11 cellular contexts compared by ENCODE assay signal in the genomic region with DNA sequence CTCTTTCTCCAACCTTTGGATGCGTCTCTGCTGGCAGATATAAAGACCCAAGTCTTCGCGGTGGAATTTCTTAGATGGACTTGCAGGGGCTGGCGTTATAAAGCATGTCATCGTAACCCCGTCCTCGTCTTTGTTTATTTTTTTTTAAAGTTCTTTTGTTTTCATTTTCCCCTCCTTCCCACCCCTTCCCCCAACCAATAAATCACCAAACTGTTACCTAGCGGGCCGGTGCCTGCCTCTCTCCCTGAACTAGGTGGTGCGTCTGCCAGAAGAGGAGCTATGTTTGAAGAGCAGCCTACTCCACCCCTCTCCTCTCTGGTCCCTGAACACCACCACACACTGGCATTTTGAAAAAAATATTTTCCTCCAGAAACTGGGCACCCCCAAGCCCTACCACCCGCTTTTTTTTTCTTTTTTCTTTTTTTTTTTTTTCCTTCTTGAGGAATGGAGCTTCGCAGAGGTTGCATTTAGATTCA. TPM values are rescaled to one million over a fixed set of nuclear protein-coding genes. Genes with fewer than 3 reads are reported as not detected.
A peak's percentile ranks its signal among the peaks of the same experiment; 100 is the strongest.
DNase-seq lines count a peak whose midpoint lies in the region; ATAC-seq and TF ChIP-seq lines count a peak whose summit lies in the region.
"Had no signal": no experiment of that assay in that cellular context is flagged by ENCODE, and none has a peak within 500 bp of the region (broad histone marks: within the 10 kb centered on the region; RNA-seq: fewer than 3 reads in every experiment).

A gene (plus strand): TSS at position 434 of the 476 bp plus-strand sequence. CDS start 228 bp downstream, outside the sequence.

- no peaks in the 10 kb centered on the region for H3K9me3 Mint-ChIP-seq in activated CD8-positive, alpha-beta T cell treated with anti-CD3 and anti-CD28 coated beads, Interleukin-2, amount 10 ng/mL, durations not matched to agents 7 days and 5 days (ENCODE audit: insufficient read depth)
- H3K9me3 Mint-ChIP-seq in stimulated activated effector memory CD8-positive, alpha-beta T cell treated with anti-CD3 and anti-CD28 coated beads, Interleukin-12 subunit alpha, Interleukin-12 subunit beta, amount 100 ng/mL, for 72 hours, result no peaks in the 10 kb centered on the region
- H3K9me3 Mint-ChIP-seq in natural killer cell, result no peaks in the 10 kb centered on the region
- H3K9me3 Mint-ChIP-seq: activated naive CD4-positive, alpha-beta T cell treated with anti-CD3 and anti-CD28 coated beads, Interleukin-2, amount 50 U/mL, for 72 hours had no signal

- CTCF ChIA-PET in activated CD8-positive, alpha-beta T cell treated with anti-CD3 and anti-CD28 coated beads, Interleukin-2, amount 10 ng/mL, durations not matched to agents 7 days and 5 days (lab: Charles Lee), result interaction anchor here (1.3 kb wide), 1 partner anchor 454 kb away, joined by 6 read pairs; no protein-coding TSS in a partner anchor

- H3K27ac Mint-ChIP-seq in activated CD8-positive, alpha-beta T cell treated with anti-CD3 and anti-CD28 coated beads, Interleukin-2, amount 10 ng/mL, durations not matched to agents 7 days and 5 days, result no peak within 1 kb of the TSS
- no peak within 1 kb of the TSS for H3K27ac Mint-ChIP-seq in stimulated activated effector memory CD8-positive, alpha-beta T cell treated with anti-CD3 and anti-CD28 coated beads, Interleukin-12 subunit alpha, Interleukin-12 subunit beta, amount 100 ng/mL, for 72 hours
- H3K27ac Mint-ChIP-seq in natural killer cell, result no peak within 1 kb of the TSS
- H3K27ac Mint-ChIP-seq: activated naive CD4-positive, alpha-beta T cell treated with anti-CD3 and anti-CD28 coated beads, Interleukin-2, amount 50 U/mL, for 72 hours had no signal

- H3K27me3 Mint-ChIP-seq in activated CD8-positive, alpha-beta T cell treated with anti-CD3 and anti-CD28 coated beads, Interleukin-2, amount 10 ng/mL, durations not matched to agents 7 days and 5 days (ENCODE audit: low read depth), result peaks cover 78% of the 10 kb centered on the region
- peaks cover 53 to 60% of the 10 kb centered on the region in 2 donors for H3K27me3 Mint-ChIP-seq in natural killer cell (ENCODE audit: low read depth in 2 of 2)

- intact Hi-C loops in upper lobe of right lung (cut with DNase I) (no loop called here), natural killer cell (cut with micrococcal nuclease) (no loop called here)

- no peak for ATAC-seq in activated CD8-positive, alpha-beta T cell treated with anti-CD3 and anti-CD28 coated beads, Interleukin-2, amount 10 ng/mL, durations not matched to agents 7 days and 5 days
- ATAC-seq in stimulated activated effector memory CD8-positive, alpha-beta T cell treated with anti-CD3 and anti-CD28 coated beads, Interleukin-12 subunit alpha, Interleukin-12 subunit beta, amount 100 ng/mL, for 72 hours, result no peak
- no peak for ATAC-seq in HG03432 (IDR thresholded peaks at IDR 0.05; ENCODE audit: unreplicated experiment)
- ATAC-seq in upper lobe of right lung, result no peak
- no peak for ATAC-seq in natural killer cell

- no peak within 1 kb of the TSS for H3K27ac ChIP-seq in upper lobe of right lung
- H3K27ac ChIP-seq: 22Rv1, SJSA1 had no signal

- peaks cover 78% of the 10 kb centered on the region for H3K27me3 ChIP-seq in iPS-15b (ENCODE audit: control insufficient read depth, insufficient read depth, low read length)
- H3K27me3 ChIP-seq in upper lobe of right lung, result peaks cover 68% of the 10 kb centered on the region

- H3K36me3 ChIP-seq in iPS-15b (ENCODE audit: control insufficient read depth, insufficient read depth, low read length) (no peaks in the 10 kb centered on the region), upper lobe of right lung (no peaks in the 10 kb centered on the region)
- H3K36me3 ChIP-seq: SJSA1 had no signal

- H3K4me1 ChIP-seq in iPS-15b (ENCODE audit: control insufficient read depth, insufficient read depth, low read length) (peaks cover 2% of the 10 kb centered on the region), upper lobe of right lung (peaks cover 12% of the 10 kb centered on the region)
- H3K4me1 ChIP-seq: SJSA1 had no signal

- H3K9me3 ChIP-seq in iPS-15b (ENCODE audit: control insufficient read depth, insufficient read depth, low read length), result no peaks in the 10 kb centered on the region
- no peaks in the 10 kb centered on the region for H3K9me3 ChIP-seq in upper lobe of right lung
- H3K9me3 ChIP-seq: SJSA1 had no signal

- TF ChIP-seq CTCF in upper lobe of right lung (IDR thresholded peaks at IDR 0.05), result no peak
- TF ChIP-seq CTCF in natural killer cell (IDR thresholded peaks at IDR 0.05), result no peak

- peaks cover 9% of the 10 kb centered on the region for H3K4me1 Mint-ChIP-seq in activated CD8-positive, alpha-beta T cell treated with anti-CD3 and anti-CD28 coated beads, Interleukin-2, amount 10 ng/mL, durations not matched to agents 7 days and 5 days (ENCODE audit: low read depth)
- H3K4me1 Mint-ChIP-seq in stimulated activated effector memory CD8-positive, alpha-beta T cell treated with anti-CD3 and anti-CD28 coated beads, Interleukin-12 subunit alpha, Interleukin-12 subunit beta, amount 100 ng/mL, for 72 hours, result peaks cover 14% of the 10 kb centered on the region
- H3K4me1 Mint-ChIP-seq in natural killer cell, result no peaks in the 10 kb centered on the region

- peak; percentile 17 for DNase-seq in NCI-H1092 treated with DMSO at 0.1 percent for 48 hours (lab: John Stamatoyannopoulos, UW)
- no peak for DNase-seq in NCI-H1092 (lab: John Stamatoyannopoulos, UW)
- DNase-seq in activated CD8-positive, alpha-beta T cell treated with anti-CD3 and anti-CD28 coated beads, Interleukin-2, amount 10 ng/mL, durations not matched to agents 7 days and 5 days, result no peak
- DNase-seq in stimulated activated effector memory CD8-positive, alpha-beta T cell treated with anti-CD3 and anti-CD28 coated beads, Interleukin-12 subunit alpha, Interleukin-12 subunit beta, amount 100 ng/mL, for 72 hours (ENCODE audit: low spot score in 2 of 2), result no peak
- no peak for DNase-seq in upper lobe of right lung
- DNase-seq in natural killer cell, result no peak

- peak within 1 kb of the TSS; percentile 54 for H3K4me3 ChIP-seq in iPS-15b (ENCODE audit: low read depth, low read length)
- H3K4me3 ChIP-seq in upper lobe of right lung, result no peak within 1 kb of the TSS
- H3K4me3 ChIP-seq: SJSA1 had no signal

- POLR2A ChIA-PET in activated CD8-positive, alpha-beta T cell treated with anti-CD3 and anti-CD28 coated beads, Interleukin-2, amount 10 ng/mL, durations not matched to agents 7 days and 5 days (lab: Charles Lee), result no interaction called here

- peaks cover 3% of the 10 kb centered on the region for H3K36me3 Mint-ChIP-seq in activated CD8-positive, alpha-beta T cell treated with anti-CD3 and anti-CD28 coated beads, Interleukin-2, amount 10 ng/mL, durations not matched to agents 7 days and 5 days (ENCODE audit: low read depth)
- no peaks in the 10 kb centered on the region for H3K36me3 Mint-ChIP-seq in stimulated activated effector memory CD8-positive, alpha-beta T cell treated with anti-CD3 and anti-CD28 coated beads, Interleukin-12 subunit alpha, Interleukin-12 subunit beta, amount 100 ng/mL, for 72 hours
- H3K36me3 Mint-ChIP-seq in natural killer cell, result no peaks in the 10 kb centered on the region

- peak within 1 kb of the TSS; percentile 54 for H3K9ac ChIP-seq in iPS-15b (ENCODE audit: low read depth, low read length)

- H3K4me3 Mint-ChIP-seq in activated CD8-positive, alpha-beta T cell treated with anti-CD3 and anti-CD28 coated beads, Interleukin-2, amount 10 ng/mL, durations not matched to agents 7 days and 5 days, result peak within 1 kb of the TSS; percentile 44
- H3K4me3 Mint-ChIP-seq in stimulated activated effector memory CD8-positive, alpha-beta T cell treated with anti-CD3 and anti-CD28 coated beads, Interleukin-12 subunit alpha, Interleukin-12 subunit beta, amount 100 ng/mL, for 72 hours, result peak within 1 kb of the TSS; percentile 13
- H3K4me3 Mint-ChIP-seq in natural killer cell, result no peak within 1 kb of the TSS

RNA-seq across cellular contexts. Expression of the gene that starts here (rescaled TPM):
- under 1 TPM in 1 of 2 experiments, not detected in 1; 0.08 TPM for total RNA-seq in activated CD8-positive, alpha-beta T cell treated with anti-CD3 and anti-CD28 coated beads, Interleukin-2, amount 10 ng/mL, durations not matched to agents 7 days and 5 days
- 0.06 TPM for total RNA-seq in upper lobe of right lung
- under 1 TPM in 1 of 3 donors, not detected in 2; 0.40 TPM for total RNA-seq in natural killer cell
- total RNA-seq: SJSA1 had no signal
